ENCODE assay signal across 8 cellular contexts in genomic region chr22:39528681-39529486, GRCh38. TPM values are rescaled to one million over a fixed set of nuclear protein-coding genes. Genes with fewer than 3 reads are reported as not detected.
DNase-seq lines count a peak whose midpoint lies in the region; ATAC-seq and TF ChIP-seq lines count a peak whose summit lies in the region.

No MANE protein-coding gene starts in this region.

- ATAC-seq in DND-41 (ENCODE audit: insufficient read depth, low read depth), result peak; percentile 48
- peak; percentile 28 for ATAC-seq in HG03196 (IDR thresholded peaks at IDR 0.05; ENCODE audit: unreplicated experiment)
- no peak for ATAC-seq in GM21576 (IDR thresholded peaks at IDR 0.05; ENCODE audit: unreplicated experiment)

- no peaks in the 10 kb centered on the region for H3K9me3 Mint-ChIP-seq in chondrocyte (ENCODE audit: low read depth)

- H3K4me3 Mint-ChIP-seq in chondrocyte (ENCODE audit: unreplicated experiment), result peak overlapping the region; percentile 47

- H4K20me1 ChIP-seq in DND-41 (ENCODE audit: insufficient read depth, low read length), result peaks cover 58% of the 10 kb centered on the region

- peak overlapping the region; percentile 77 for H3K27ac Mint-ChIP-seq in chondrocyte (ENCODE audit: unreplicated experiment)

- H2AFZ ChIP-seq in DND-41 (ENCODE audit: low read depth, low read length), result no peak overlapping the region

- peaks cover 71% of the 10 kb centered on the region for H3K79me2 ChIP-seq in DND-41 (ENCODE audit: insufficient read depth, low read length)

- peaks cover 61% of the 10 kb centered on the region for H3K36me3 ChIP-seq in DND-41 (ENCODE audit: insufficient read depth, low read length)

- H3K4me1 Mint-ChIP-seq in chondrocyte (ENCODE audit: low read depth), result peaks cover 59% of the 10 kb centered on the region

- peaks cover 60% of the 10 kb centered on the region for H3K4me1 ChIP-seq in DND-41 (ENCODE audit: insufficient read depth, low read length)

- H3K27me3 Mint-ChIP-seq in chondrocyte (ENCODE audit: low read depth), result no peaks in the 10 kb centered on the region

- H3K27ac ChIP-seq in DND-41 (ENCODE audit: low read length), result peak overlapping the region; percentile 77

- peaks cover 11% of the 10 kb centered on the region for H3K36me3 Mint-ChIP-seq in chondrocyte (ENCODE audit: low read depth)

- H3K9me3 ChIP-seq in DND-41 (ENCODE audit: insufficient read depth, low read length, severe bottlenecking), result no peaks in the 10 kb centered on the region

- no peaks in the 10 kb centered on the region for H3K27me3 ChIP-seq in DND-41 (ENCODE audit: insufficient read depth, low read length, poor library complexity)

- H3K4me2 ChIP-seq in DND-41 (ENCODE audit: insufficient read depth, low read length), result peak overlapping the region; percentile 86

- TF ChIP-seq CTCF in DND-41 (IDR thresholded peaks at IDR 0.05; ENCODE audit: borderline replicate concordance, extremely low read depth, low read length, poor library complexity, severe bottlenecking) (peak; percentile 99), chondrocyte (IDR thresholded peaks at IDR 0.05) (peak; percentile 96)

- DNase-seq in DND-41, result peak; percentile 91
- DNase-seq in NCI-H510A treated with DMSO at 0.1 percent for 48 hours (lab: John Stamatoyannopoulos, UW), result peak; percentile 91
- peak; percentile 84 to 86 for DNase-seq in activated CD4-positive, alpha-beta T cell treated with anti-CD3 and anti-CD28 coated beads for 4 hours
- peak; percentile 95 for DNase-seq in chondrocyte (ENCODE audit: low spot score)
- peak; percentile 93 for DNase-seq in left kidney (ENCODE audit: low read depth, low spot score)
- DNase-seq in stimulated activated CD4-positive, alpha-beta T cell treated with anti-CD3 and anti-CD28 coated beads, Interleukin-1b, Interleukin-23, amount 100 ng/mL, for 24 hours (ENCODE audit: low read depth in 4 of 4, low spot score in 1 of 4), result peak; percentile 79 to 85 (median 83)

- peak overlapping the region; percentile 49 for H3K9ac ChIP-seq in DND-41 (ENCODE audit: low read depth, low read length)

- H3K4me3 ChIP-seq in DND-41 (ENCODE audit: low read depth in 1 of 2, low read length in 2 of 2), result peak overlapping the region in 1 of 2 experiments; percentile 53; a peak in 2 of 4 replicates

RNA-seq across cellular contexts. Expression of gene RPS19BP1, which starts 3.7 kb away (rescaled TPM):
- total RNA-seq in chondrocyte, result 44.1 to 52.3 TPM (median 47.9 TPM) in 3 replicates

RNA-seq across cellular contexts. Expression of gene ATF4, which starts 8.5 kb away (rescaled TPM):
- total RNA-seq in chondrocyte, result 128 to 541 TPM (median 513 TPM) in 3 replicates

RNA-seq across cellular contexts. Expression of gene MIEF1, which starts 26.8 kb away (rescaled TPM):
- total RNA-seq in chondrocyte, result 22.7 to 24.0 TPM (median 23.0 TPM) in 3 replicates

RNA-seq across cellular contexts. Expression of gene CACNA1I, which starts 41.7 kb away (rescaled TPM):
- 0.02 to 0.08 TPM (median 0.05 TPM) in 3 replicates for total RNA-seq in chondrocyte
